Comparison of ENCODE assay signal across 8 cellular contexts in the genomic region with DNA sequence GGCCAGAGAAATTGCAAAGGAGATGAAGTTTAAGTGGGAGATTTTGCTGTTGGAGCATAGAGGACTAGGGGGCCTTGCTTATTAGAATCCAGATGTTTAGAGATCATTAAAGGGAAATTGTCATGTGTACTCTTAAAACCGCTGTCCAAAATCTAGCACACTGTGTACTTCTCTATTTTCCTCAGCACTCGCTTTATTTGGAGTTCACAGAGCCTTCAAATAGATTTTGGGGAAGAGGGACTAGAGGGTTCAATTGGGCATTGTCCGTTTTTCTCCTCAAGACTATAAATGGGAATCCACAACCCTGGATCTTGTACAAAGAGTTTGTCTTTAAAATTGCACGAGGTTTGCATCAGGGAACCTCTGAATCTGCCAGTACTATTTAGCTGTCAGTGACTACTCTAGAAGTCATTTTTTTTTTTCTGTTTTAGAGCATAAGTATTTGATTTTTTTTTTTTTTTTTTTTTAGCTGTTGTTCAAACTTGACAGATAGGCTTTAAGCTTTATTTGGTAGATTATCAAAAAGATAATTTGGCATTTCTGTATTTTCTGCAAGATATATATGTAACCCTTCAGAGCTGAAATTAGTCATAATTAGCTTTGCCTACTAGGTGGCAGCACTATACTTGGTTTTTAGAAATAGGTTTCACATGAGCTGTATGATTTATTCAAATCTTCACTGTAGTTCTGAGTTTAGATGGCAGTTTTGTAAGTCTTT. TPM values are rescaled to one million over a fixed set of nuclear protein-coding genes. Genes with fewer than 3 reads are reported as not detected.
DNase-seq lines count a peak whose midpoint lies in the region; ATAC-seq and TF ChIP-seq lines count a peak whose summit lies in the region.

No MANE protein-coding gene starts in this region.

- no peaks in the 10 kb centered on the region for H3K27me3 ChIP-seq in A673 (replicated peaks; ENCODE audit: insufficient read depth, low read depth, low read length, poor library complexity)
- H3K27me3 ChIP-seq in naive thymus-derived CD4-positive, alpha-beta T cell (ENCODE audit: control insufficient read depth in 2 of 2, insufficient read depth in 2 of 2, low read length in 2 of 2) = no peaks in the 10 kb centered on the region

- no peak overlapping the region for H3K27ac ChIP-seq in A673 (ENCODE audit: low read depth, low read length, poor library complexity, severe bottlenecking)
- H3K27ac ChIP-seq in naive thymus-derived CD4-positive, alpha-beta T cell (ENCODE audit: low read depth, low read length) = no peak overlapping the region

- intact Hi-C loops in A673 (cut with micrococcal nuclease; ENCODE audit: unreplicated experiment) = loop anchor here (5.0 to 10.0 kb wide), 2 partner anchors 274 to 516 kb away; a partner anchor contains a TSS
- intact Hi-C loops in naive thymus-derived CD4-positive, alpha-beta T cell (cut with micrococcal nuclease) = loop anchor here (2.0 to 5.0 kb wide), 2 partner anchors 272 to 574 kb away; no protein-coding TSS in a partner anchor

- H3K4me1 ChIP-seq in A673 (ENCODE audit: insufficient read depth, low read length, poor library complexity, severe bottlenecking) = peaks cover 4% of the 10 kb centered on the region
- H3K4me1 ChIP-seq in naive thymus-derived CD4-positive, alpha-beta T cell (ENCODE audit: control insufficient read depth in 2 of 2, insufficient read depth in 2 of 2, low read length in 2 of 2) = no peaks in the 10 kb centered on the region

- H3K27me3 Mint-ChIP-seq in naive thymus-derived CD4-positive, alpha-beta T cell = no peaks in the 10 kb centered on the region

- H3K4me3 ChIP-seq in A673 (ENCODE audit: low read depth, low read length, poor library complexity, severe bottlenecking) = no peak overlapping the region
- no peak overlapping the region for H3K4me3 ChIP-seq in GM12875 (ENCODE audit: low read depth, low read length)
- H3K4me3 ChIP-seq in naive thymus-derived CD4-positive, alpha-beta T cell (ENCODE audit: low read length) = no peak overlapping the region

- no TSS peak for BruUV-seq in A673 (replicated peaks; lab: Mats Ljungman, UMichigan)

- peaks cover 0 to 8% (median 0%) of the 10 kb centered on the region in 7 donors for H3K4me1 Mint-ChIP-seq in naive thymus-derived CD4-positive, alpha-beta T cell

- DNase-seq in A673 (ENCODE audit: low spot score) = peak; percentile 48
- peak; percentile 21 for DNase-seq in NCI-H69 (lab: John Stamatoyannopoulos, UW)
- DNase-seq in dedifferentiated amniotic fluid mesenchymal stem cell (ENCODE audit: extremely low spot score) = peak; percentile 82
- no peak for DNase-seq in naive thymus-derived CD4-positive, alpha-beta T cell
- no peak for DNase-seq in ureter (ENCODE audit: low spot score)

- ATAC-seq in HG02943 (IDR thresholded peaks at IDR 0.05; ENCODE audit: low read depth, unreplicated experiment) (peak; percentile 85), HG02571 (IDR thresholded peaks at IDR 0.05; ENCODE audit: unreplicated experiment) (no peak)
- ATAC-seq in naive thymus-derived CD4-positive, alpha-beta T cell = peak; percentile 62

- H3K36me3 ChIP-seq in A673 (ENCODE audit: insufficient read depth, low read length, poor library complexity, severe bottlenecking) = peaks cover 50% of the 10 kb centered on the region
- peaks cover 0 to 34% (median 3%) of the 10 kb centered on the region in 3 experiments for H3K36me3 ChIP-seq in naive thymus-derived CD4-positive, alpha-beta T cell (ENCODE audit: control insufficient read depth in 2 of 3, insufficient read depth in 3 of 3, low read length in 3 of 3)

- peaks cover 4 to 32% (median 13%) of the 10 kb centered on the region in 5 donors for H3K36me3 Mint-ChIP-seq in naive thymus-derived CD4-positive, alpha-beta T cell

- CTCF ChIA-PET in A673 (lab: Charles Lee) = interaction anchor here (0.7 to 1.0 kb wide), 5 partner anchors 12 to 273 kb away, joined by 3 to 15 read pairs (median 3); no protein-coding TSS in a partner anchor
- CTCF ChIA-PET in naive thymus-derived CD4-positive, alpha-beta T cell (lab: Charles Lee) = interaction anchor here (0.8 to 0.9 kb wide), 2 partner anchors 14 to 31 kb away, joined by 3 read pairs; a partner anchor contains a TSS

- no peak overlapping the region for H3K4me3 Mint-ChIP-seq in naive thymus-derived CD4-positive, alpha-beta T cell

- TF ChIP-seq CTCF in A673 (conservative IDR thresholded peaks at IDR 0.05; ENCODE audit: low read depth, low read length) (peak; percentile 68), GM12875 (IDR thresholded peaks at IDR 0.05; ENCODE audit: borderline replicate concordance, insufficient read depth, low read depth, low read length) (peak; percentile 31; the same call in 1 of the 2 replicates)

- no peaks in the 10 kb centered on the region for H3K9me3 ChIP-seq in A673 (ENCODE audit: low read depth, low read length, poor library complexity, severe bottlenecking)
- H3K9me3 ChIP-seq in naive thymus-derived CD4-positive, alpha-beta T cell (ENCODE audit: control insufficient read depth in 2 of 3, low read length in 3 of 3) = no peaks in the 10 kb centered on the region

- no peaks in the 10 kb centered on the region for H3K9me3 Mint-ChIP-seq in naive thymus-derived CD4-positive, alpha-beta T cell

- POLR2A ChIA-PET in A673 (lab: Charles Lee; ENCODE audit: low non-redundant PET) = no interaction called here
- POLR2A ChIA-PET in naive thymus-derived CD4-positive, alpha-beta T cell (lab: Charles Lee) = no interaction called here

- no peak overlapping the region for H3K27ac Mint-ChIP-seq in naive thymus-derived CD4-positive, alpha-beta T cell

RNA-seq across cellular contexts. Expression of a gene that starts 14.2 kb away (rescaled TPM):
- total RNA-seq in A673 (2021) (43.7 and 46.5 TPM in 2 replicates), ureter (29.6 TPM)
- total RNA-seq in naive thymus-derived CD4-positive, alpha-beta T cell = 10 to 100 TPM; 18.2 to 30.1 (median 22.5) TPM
- polyA plus RNA-seq in naive thymus-derived CD4-positive, alpha-beta T cell = 10 to 100 TPM; 11.1 to 13.7 TPM

RNA-seq across cellular contexts. Expression of a gene that starts 14.3 kb away (rescaled TPM):
- total RNA-seq in A673 (2021) (59.7 and 64.0 TPM in 2 replicates), ureter (64.1 TPM)
- total RNA-seq in naive thymus-derived CD4-positive, alpha-beta T cell = 100 to 1,000 TPM in 4 of 5 experiments, 10 to 100 TPM in 1; 80.1 to 208 (median 142) TPM
- polyA plus RNA-seq in naive thymus-derived CD4-positive, alpha-beta T cell = 10 to 100 TPM; 70.5 to 85.1 TPM

RNA-seq across cellular contexts. Expression of a gene that starts 35.9 kb away (rescaled TPM):
- 13.1 and 13.7 TPM in 2 replicates for total RNA-seq in A673 (2021)
- 10 to 100 TPM in 2 of 5 experiments, 1 to 10 TPM in 3; 6.8 to 24.2 (median 7.2) TPM for total RNA-seq in naive thymus-derived CD4-positive, alpha-beta T cell
- polyA plus RNA-seq in naive thymus-derived CD4-positive, alpha-beta T cell = 10 to 100 TPM; 16.2 to 18.2 TPM
- total RNA-seq in ureter = 8.5 TPM

Comparison
In these comparisons a context has a peak if more than half of its experiments do, and no peak if none do; other contexts are left out.
1. DNase-seq: peak in A673 (single experiment), NCI-H69 (single experiment) and dedifferentiated amniotic fluid mesenchymal stem cell (single experiment); none in naive thymus-derived CD4-positive, alpha-beta T cell (0 of 9) and ureter (single experiment).